Comparison of ENCODE assay signal across 8 cellular contexts in the genomic region with DNA sequence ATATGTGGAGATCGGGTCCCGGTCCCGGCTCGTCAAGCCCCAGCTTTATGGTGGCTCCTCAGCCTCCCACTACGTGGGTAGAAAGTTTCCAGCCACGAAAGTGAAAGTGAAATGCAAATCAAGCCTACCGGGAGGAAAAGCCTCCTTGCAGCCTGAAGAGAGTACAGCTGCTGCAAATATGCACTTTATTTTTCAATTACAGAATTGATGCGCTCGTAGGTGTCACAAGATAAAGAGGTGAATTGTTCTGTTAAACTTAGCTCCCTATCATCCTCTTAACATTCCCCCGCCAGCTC. TPM values are rescaled to one million over a fixed set of nuclear protein-coding genes. Genes with fewer than 3 reads are reported as not detected.
DNase-seq lines count a peak whose midpoint lies in the region; TF ChIP-seq lines count a peak whose summit lies in the region.

No MANE protein-coding gene starts in this region.

- H3K27me3 ChIP-seq in esophagus squamous epithelium (no peaks in the 10 kb centered on the region), prostate gland (replicated peaks; ENCODE audit: insufficient read depth) (no peaks in the 10 kb centered on the region)

- H3K9me3 ChIP-seq in esophagus squamous epithelium, result no peaks in the 10 kb centered on the region
- H3K9me3 ChIP-seq in prostate gland, result no peaks in the 10 kb centered on the region

- CTCF ChIA-PET in RWPE1 (lab: Yijun Ruan, JAX), result no interaction called here

- no peak for TF ChIP-seq POLR2A in esophagus squamous epithelium (IDR thresholded peaks at IDR 0.05)
- TF ChIP-seq POLR2A in prostate gland (IDR thresholded peaks at IDR 0.05), result peak; percentile 47

- 2% methylated on average over 7 to 9 of the region's 10 CpGs for WGBS in esophagus squamous epithelium, 2 donors
- 2% methylated on average over 10 of the region's 10 CpGs for WGBS in prostate gland

- H3K4me3 ChIP-seq in GM08714 (ENCODE audit: low read length), result peak overlapping the region; percentile 59
- peak overlapping the region; percentile 59 to 87 (median 82) for H3K4me3 ChIP-seq in esophagus squamous epithelium
- H3K4me3 ChIP-seq in prostate gland, result peak overlapping the region; percentile 66 to 71

- H3K36me3 ChIP-seq in esophagus squamous epithelium (peaks cover 6 to 28% (median 10%) of the 10 kb centered on the region in 3 donors), prostate gland (peaks cover 0 to 8% of the 10 kb centered on the region in 2 donors)

- peaks cover 0 to 35% (median 25%) of the 10 kb centered on the region in 3 donors for H3K4me1 ChIP-seq in esophagus squamous epithelium
- H3K4me1 ChIP-seq in prostate gland (replicated peaks), result peaks cover 7% of the 10 kb centered on the region

- intact Hi-C loops in esophagus squamous epithelium (cut with DNase I), result no loop called here
- intact Hi-C loops in prostate gland (cut with DNase I), result no loop called here

- H3K27ac ChIP-seq in RWPE1, result peak overlapping the region; percentile 95
- H3K27ac ChIP-seq in esophagus squamous epithelium, result peak overlapping the region; percentile 86 to 97 (median 95)
- H3K27ac ChIP-seq in prostate gland, result peak overlapping the region; percentile 88 to 90

- DNase-seq in RWPE1 (ENCODE audit: low spot score) (no peak), esophagus squamous epithelium (lab: John Stamatoyannopoulos, UW) (no peak), prostate gland (ENCODE audit: low spot score) (no peak), NCI-H82 (lab: John Stamatoyannopoulos, UW) (no peak), dedifferentiated amniotic fluid mesenchymal stem cell (ENCODE audit: extremely low spot score) (no peak), DMS114 treated with DMSO at 0.1 percent for 48 hours (lab: John Stamatoyannopoulos, UW; ENCODE audit: unreplicated experiment) (no peak), GF-D8 (lab: John Stamatoyannopoulos, UW) (no peak)

- POLR2A ChIA-PET in RWPE1 (lab: Yijun Ruan, JAX; ENCODE audit: low non-redundant PET), result interaction anchor here (1.2 to 1.4 kb wide), 2 partner anchors 72 to 130 kb away, joined by 3 to 4 read pairs; no protein-coding TSS in a partner anchor

- TF ChIP-seq CTCF in RWPE1 (conservative IDR thresholded peaks at IDR 0.05; ENCODE audit: low read depth), result no peak
- TF ChIP-seq CTCF in esophagus squamous epithelium (IDR thresholded peaks at IDR 0.05), result no peak
- TF ChIP-seq CTCF in prostate gland (IDR thresholded peaks at IDR 0.05), result no peak

RNA-seq across cellular contexts. Expression of gene PCNA, which starts 0.4 kb away (rescaled TPM):
- total RNA-seq in esophagus squamous epithelium, result 100 to 1,000 TPM in 2 of 4 donors, 10 to 100 TPM in 2; 58.9 to 160 (median 97.1) TPM
- total RNA-seq in prostate gland, result 10 to 100 TPM; 37.0 to 75.4 TPM

RNA-seq across cellular contexts. Expression of gene CDS2, which starts 6.7 kb away (rescaled TPM):
- total RNA-seq in esophagus squamous epithelium, result 10 to 100 TPM; 13.7 to 25.7 (median 14.5) TPM
- 10 to 100 TPM; 26.2 to 61.8 TPM for total RNA-seq in prostate gland

RNA-seq across cellular contexts. Expression of gene TMEM230, which starts 7.3 kb away (rescaled TPM):
- 10 to 100 TPM; 19.2 to 46.1 (median 34.6) TPM for total RNA-seq in esophagus squamous epithelium
- total RNA-seq in prostate gland, result 100 to 1,000 TPM; 102 to 187 TPM
